22 cellular contexts compared by ENCODE assay signal in genomic region chr2:168354499-168354898, GRCh38.
DNase-seq lines count a peak whose midpoint lies in the region; ATAC-seq and TF ChIP-seq lines count a peak whose summit lies in the region.
"Had no signal": no experiment of that assay in that cellular context is flagged by ENCODE, and none has a peak within 500 bp of the region (broad histone marks: within the 10 kb centered on the region; RNA-seq: fewer than 3 reads in every experiment).

No MANE protein-coding gene starts in this region.

- CTCF ChIA-PET in naive thymus-derived CD4-positive, alpha-beta T cell (lab: Charles Lee) = no interaction called here

- H3K9me2 ChIP-seq in Loucy (replicated peaks; ENCODE audit: low read depth, low read length) = no peaks in the 10 kb centered on the region

- no peak overlapping the region for H3K9ac ChIP-seq in Loucy (ENCODE audit: low read depth, low read length, poor library complexity, severe bottlenecking)
- H3K9ac ChIP-seq: KMS-11, parathyroid adenoma had no signal

- H3K9me3 ChIP-seq in Loucy (ENCODE audit: insufficient read depth, low read depth, low read length) (peaks cover 4% of the 10 kb centered on the region; the same call in 1 of the 2 replicates), psoas muscle (no peaks in the 10 kb centered on the region)
- H3K9me3 ChIP-seq in naive thymus-derived CD4-positive, alpha-beta T cell (ENCODE audit: control insufficient read depth in 2 of 3, low read length in 3 of 3) = no peaks in the 10 kb centered on the region
- H3K9me3 ChIP-seq: BE2C, right lobe of liver had no signal

- intact Hi-C loops in naive thymus-derived CD4-positive, alpha-beta T cell (cut with micrococcal nuclease) = loop anchor here in 1 of 2 donors (2.0 kb wide), 1 partner anchor 136 kb away; no protein-coding TSS in a partner anchor
- intact Hi-C loops in psoas muscle (cut with DNase I) = no loop called here

- H3K4me1 Mint-ChIP-seq in naive thymus-derived CD4-positive, alpha-beta T cell = peaks cover 18 to 48% (median 37%) of the 10 kb centered on the region in 7 donors
- H3K4me1 Mint-ChIP-seq in mesothelial cell of epicardium = peaks cover 38% of the 10 kb centered on the region
- H3K4me1 Mint-ChIP-seq: nephron progenitor cell had no signal

- H3F3A ChIP-seq in Loucy (ENCODE audit: low read depth) = peaks cover 4% of the 10 kb centered on the region; the same call in 1 of the 2 replicates

- H2AFZ ChIP-seq in Loucy (ENCODE audit: low read length) = no peak overlapping the region
- H2AFZ ChIP-seq: parathyroid adenoma had no signal

- DNase-seq in NCI-H510A treated with DMSO at 0.1 percent for 48 hours (lab: John Stamatoyannopoulos, UW) (peak; percentile 28), NCI-H510A (lab: John Stamatoyannopoulos, UW) (no peak), NCI-H2227 treated with DMSO at 0.1 percent for 48 hours (lab: John Stamatoyannopoulos, UW) (peak; percentile 43), psoas muscle (no peak), mesothelial cell of epicardium (ENCODE audit: low spot score in 2 of 2, unreplicated experiment in 2 of 2) (no peak)
- DNase-seq in naive thymus-derived CD4-positive, alpha-beta T cell = peak in 6 of 9 donors; percentile 20 to 38 (median 29)
- DNase-seq: activated CD4-positive, alpha-beta T cell treated with anti-CD3 and anti-CD28 coated beads, Interleukin-2, amount 50 U/mL, for 1 hour; activated effector memory CD4-positive, alpha-beta T cell treated with Interleukin-2 at 50 U/mL for 16 hours; BE2C; NCI-H1048; NCI-H446; nephron progenitor cell; right lobe of liver; RPMI8226; stimulated activated naive CD8-positive, alpha-beta T cell treated with anti-CD3 and anti-CD28 coated beads, Interleukin-15, amount 100 ng/mL, for 72 hours had no signal

- H3K4me2 ChIP-seq in Loucy (ENCODE audit: low read depth, low read length, poor library complexity, severe bottlenecking) = peak overlapping the region; percentile 72
- H3K4me2 ChIP-seq: KMS-11 had no signal

- 97% methylated on average over 1 of the region's 1 CpG for WGBS in psoas muscle, 3 donors

- no peaks in the 10 kb centered on the region for H3K36me3 ChIP-seq in Loucy (ENCODE audit: insufficient read depth, low read length)
- H3K36me3 ChIP-seq in naive thymus-derived CD4-positive, alpha-beta T cell (ENCODE audit: control insufficient read depth in 2 of 3, insufficient read depth in 3 of 3, low read length in 3 of 3) = no peaks in the 10 kb centered on the region
- H3K36me3 ChIP-seq in psoas muscle (ENCODE audit: insufficient read depth in 1 of 2, low read depth in 1 of 2) = no peaks in the 10 kb centered on the region
- H3K36me3 ChIP-seq: BE2C, esophagus muscularis mucosa, right lobe of liver, tibial nerve had no signal

- H3K4me3 ChIP-seq in Loucy (ENCODE audit: low read length, poor library complexity, severe bottlenecking) (peak overlapping the region; percentile 46), psoas muscle (no peak overlapping the region)
- H3K4me3 ChIP-seq in naive thymus-derived CD4-positive, alpha-beta T cell (ENCODE audit: low read length) = no peak overlapping the region
- H3K4me3 ChIP-seq: esophagus muscularis mucosa, right lobe of liver, tibial nerve had no signal

- ATAC-seq in naive thymus-derived CD4-positive, alpha-beta T cell = peak; percentile 73
- ATAC-seq in HG03378 (IDR thresholded peaks at IDR 0.05; ENCODE audit: unreplicated experiment) = no peak
- no peak for ATAC-seq in psoas muscle
- ATAC-seq: HCT116; right lobe of liver; stimulated activated naive CD8-positive, alpha-beta T cell treated with anti-CD3 and anti-CD28 coated beads, Interleukin-15, amount 100 ng/mL, for 72 hours had no signal

- TF ChIP-seq CTCF in Loucy (conservative IDR thresholded peaks at IDR 0.05; ENCODE audit: low read length) = no peak
- TF ChIP-seq CTCF in psoas muscle (IDR thresholded peaks at IDR 0.05) = no peak
- no peak for TF ChIP-seq CTCF in mesothelial cell of epicardium (IDR thresholded peaks at IDR 0.05; ENCODE audit: unreplicated experiment)

- H3K4me1 ChIP-seq in Loucy (ENCODE audit: insufficient read depth, low read length, poor library complexity, severe bottlenecking) = peaks cover 43% of the 10 kb centered on the region
- peaks cover 0 to 15% of the 10 kb centered on the region in 2 donors for H3K4me1 ChIP-seq in naive thymus-derived CD4-positive, alpha-beta T cell (ENCODE audit: control insufficient read depth in 2 of 2, insufficient read depth in 2 of 2, low read length in 2 of 2)
- no peaks in the 10 kb centered on the region for H3K4me1 ChIP-seq in psoas muscle
- H3K4me1 ChIP-seq: BE2C, esophagus muscularis mucosa, parathyroid adenoma, tibial nerve had no signal

- peak overlapping the region in 4 of 9 donors; percentile 7 to 66 (median 19) for H3K27ac Mint-ChIP-seq in naive thymus-derived CD4-positive, alpha-beta T cell
- no peak overlapping the region for H3K27ac Mint-ChIP-seq in mesothelial cell of epicardium
- H3K27ac Mint-ChIP-seq: stimulated activated naive CD8-positive, alpha-beta T cell treated with anti-CD3 and anti-CD28 coated beads, Interleukin-15, amount 100 ng/mL, for 72 hours had no signal

- no peak overlapping the region for H3K27ac ChIP-seq in naive thymus-derived CD4-positive, alpha-beta T cell (ENCODE audit: low read depth, low read length)
- H3K27ac ChIP-seq in psoas muscle = no peak overlapping the region
- H3K27ac ChIP-seq: esophagus muscularis mucosa, KMS-11, parathyroid adenoma, right lobe of liver, tibial nerve had no signal

- peak overlapping the region in 7 of 10 donors; percentile 9 to 70 (median 16) for H3K4me3 Mint-ChIP-seq in naive thymus-derived CD4-positive, alpha-beta T cell
- no peak overlapping the region for H3K4me3 Mint-ChIP-seq in mesothelial cell of epicardium
- H3K4me3 Mint-ChIP-seq: nephron progenitor cell; stimulated activated naive CD8-positive, alpha-beta T cell treated with anti-CD3 and anti-CD28 coated beads, Interleukin-15, amount 100 ng/mL, for 72 hours had no signal

- H3K36me3 Mint-ChIP-seq in naive thymus-derived CD4-positive, alpha-beta T cell = peaks cover 0 to 5% (median 0%) of the 10 kb centered on the region in 5 donors
- peaks cover 11% of the 10 kb centered on the region for H3K36me3 Mint-ChIP-seq in mesothelial cell of epicardium

- H3K9me3 Mint-ChIP-seq in naive thymus-derived CD4-positive, alpha-beta T cell = peaks cover 0 to 7% (median 1%) of the 10 kb centered on the region in 11 donors
- peaks cover 20% of the 10 kb centered on the region for H3K9me3 Mint-ChIP-seq in mesothelial cell of epicardium

- peaks cover 0 to 30% (median 0%) of the 10 kb centered on the region in 5 donors for H3K27me3 Mint-ChIP-seq in naive thymus-derived CD4-positive, alpha-beta T cell
- no peaks in the 10 kb centered on the region for H3K27me3 Mint-ChIP-seq in mesothelial cell of epicardium (ENCODE audit: low read depth)
- H3K27me3 Mint-ChIP-seq: stimulated activated naive CD8-positive, alpha-beta T cell treated with anti-CD3 and anti-CD28 coated beads, Interleukin-15, amount 100 ng/mL, for 72 hours had no signal

- no peaks in the 10 kb centered on the region for H4K20me1 ChIP-seq in Loucy (ENCODE audit: insufficient read depth, low read length, poor library complexity, severe bottlenecking)

- no peaks in the 10 kb centered on the region for H3K79me2 ChIP-seq in Loucy (ENCODE audit: insufficient read depth, low read length)
- H3K79me2 ChIP-seq: parathyroid adenoma had no signal

- H3K27me3 ChIP-seq in Loucy (ENCODE audit: insufficient read depth, low read length, poor library complexity, severe bottlenecking) (no peaks in the 10 kb centered on the region), psoas muscle (ENCODE audit: insufficient read depth in 3 of 3, low read length in 2 of 3) (no peaks in the 10 kb centered on the region)
- H3K27me3 ChIP-seq in naive thymus-derived CD4-positive, alpha-beta T cell (ENCODE audit: control insufficient read depth in 2 of 2, insufficient read depth in 2 of 2, low read length in 2 of 2) = no peaks in the 10 kb centered on the region
- H3K27me3 ChIP-seq: BE2C, esophagus muscularis mucosa, right lobe of liver, tibial nerve had no signal

- POLR2A ChIA-PET in naive thymus-derived CD4-positive, alpha-beta T cell (lab: Charles Lee) = interaction anchor here (0.8 kb wide), 1 partner anchor 114 kb away, joined by 3 read pairs; no protein-coding TSS in a partner anchor

Comparison
In these comparisons a context has a peak if more than half of its experiments do, and no peak if none do; other contexts are left out.
1. DNase-seq: peak in NCI-H510A treated with DMSO at 0.1 percent for 48 hours (single experiment), NCI-H2227 treated with DMSO at 0.1 percent for 48 hours (single experiment) and naive thymus-derived CD4-positive, alpha-beta T cell (6 of 9); none in NCI-H510A (single experiment), psoas muscle (0 of 2) and mesothelial cell of epicardium (0 of 2).